In genomic region chr1:80194221-80194620, GRCh38 we compare ENCODE assay signal across 35 cellular contexts.
"Had no signal": no experiment of that assay in that cellular context is flagged by ENCODE, and none has a peak within 500 bp of the region (broad histone marks: within the 10 kb centered on the region; RNA-seq: fewer than 3 reads in every experiment).

No MANE protein-coding gene starts in this region.

- H3K27me3 ChIP-seq: adrenal gland, body of pancreas, brain microvascular endothelial cell, breast epithelium had no signal

- H3K27me3 Mint-ChIP-seq: activated B cell treated with CpG ODN at 0.5 μM for 24 hours; activated CD4-positive, alpha-beta memory T cell treated with anti-CD3 and anti-CD28 coated beads for 36 hours; activated CD4-positive, alpha-beta T cell treated with anti-CD3 and anti-CD28 coated beads, Interleukin-2, amount 10 ng/mL, durations not matched to agents 24 days and 14 days; activated CD8-positive, alpha-beta memory T cell treated with anti-CD3 and anti-CD28 coated beads, Interleukin-2, amount 10 ng/mL, durations not matched to agents 7 days and 5 days; activated naive CD4-positive, alpha-beta T cell treated with anti-CD3 and anti-CD28 coated beads, Interleukin-2, amount 10 ng/mL, durations not matched to agents 7 days and 5 days; activated naive CD8-positive, alpha-beta T cell treated with anti-CD3 and anti-CD28 coated beads for 36 hours; activated T-cell treated with anti-CD3 and anti-CD28 coated beads, Interleukin-2, amount 50 U/mL, for 24 hours had no signal

- ATAC-seq: activated CD8-positive, alpha-beta memory T cell treated with anti-CD3 and anti-CD28 coated beads, Interleukin-2, amount 10 ng/mL, durations not matched to agents 7 days and 5 days; activated CD8-positive, alpha-beta T cell treated with anti-CD3 and anti-CD28 coated beads, Interleukin-2, amount 10 ng/mL, durations not matched to agents 7 days and 5 days; activated naive CD4-positive, alpha-beta T cell treated with anti-CD3 and anti-CD28 coated beads, Interleukin-2, amount 50 U/mL, for 72 hours; body of pancreas had no signal

- H3K36me3 Mint-ChIP-seq: activated CD4-positive, alpha-beta memory T cell treated with anti-CD3 and anti-CD28 coated beads for 36 hours; activated CD8-positive, alpha-beta memory T cell treated with anti-CD3 and anti-CD28 coated beads, Interleukin-2, amount 10 ng/mL, durations not matched to agents 7 days and 5 days; activated naive CD4-positive, alpha-beta T cell treated with anti-CD3 and anti-CD28 coated beads, Interleukin-2, amount 10 ng/mL, durations not matched to agents 7 days and 5 days; activated naive CD4-positive, alpha-beta T cell treated with anti-CD3 and anti-CD28 coated beads, Interleukin-2, amount 50 U/mL, for 72 hours; activated naive CD8-positive, alpha-beta T cell treated with anti-CD3 and anti-CD28 coated beads for 36 hours had no signal

- DNase-seq: activated B cell treated with CpG ODN at 0.5 μM for 24 hours; activated CD4-positive, alpha-beta memory T cell treated with anti-CD3 and anti-CD28 coated beads for 36 hours; activated CD4-positive, alpha-beta T cell treated with anti-CD3 and anti-CD28 coated beads for 4 hours; activated CD4-positive, alpha-beta T cell treated with anti-CD3 and anti-CD28 coated beads, Interleukin-2, amount 10 ng/mL, durations not matched to agents 24 days and 14 days; activated CD4-positive, alpha-beta T cell treated with anti-CD3 and anti-CD28 coated beads, Interleukin-2, amount 50 U/mL, for 1 hour; activated CD4-positive, alpha-beta T cell treated with anti-CD3 and anti-CD28 coated beads, Interleukin-2, amount 50 U/mL, for 4 hours; activated CD4-positive, CD25-positive, alpha-beta regulatory T cell treated with anti-CD3 and anti-CD28 coated beads, Interleukin-2, amount 50 U/mL, for 72 hours; activated CD8-positive, alpha-beta memory T cell treated with anti-CD3 and anti-CD28 coated beads for 24 hours; activated CD8-positive, alpha-beta memory T cell treated with anti-CD3 and anti-CD28 coated beads, Interleukin-2, amount 10 ng/mL, durations not matched to agents 7 days and 5 days; activated CD8-positive, alpha-beta memory T cell treated with anti-CD3 and anti-CD28 coated beads, Interleukin-2, amount 50 U/mL, for 48 hours; activated CD8-positive, alpha-beta T cell treated with anti-CD3 and anti-CD28 coated beads, Interleukin-2, amount 10 ng/mL, durations not matched to agents 7 days and 5 days; activated effector memory CD4-positive, alpha-beta T cell treated with Interleukin-2 at 50 U/mL for 16 hours; activated gamma-delta T cell; activated naive CD4-positive, alpha-beta T cell treated with anti-CD3 and anti-CD28 coated beads, Interleukin-2, amount 10 ng/mL, durations not matched to agents 7 days and 5 days; activated naive CD4-positive, alpha-beta T cell treated with Interleukin-2 at 50 U/mL for 16 hours; activated naive CD8-positive, alpha-beta T cell treated with anti-CD3 and anti-CD28 coated beads for 36 hours; activated T-cell treated with anti-CD3 and anti-CD28 coated beads, Interleukin-2, amount 50 U/mL, for 24 hours; activated T-cell treated with anti-CD3 and anti-CD28 coated beads, Interleukin-2, amount 50 U/mL, for 48 hours; adrenal gland; amniotic stem cell; aorta; body of pancreas; brain microvascular endothelial cell; central memory CD4-positive, alpha-beta T cell; T-helper 2 cell; T-helper 9 cell had no signal

- FAIRE-seq: astrocyte, colon, TTC549 had no signal

- H3K9me3 ChIP-seq: adrenal gland, body of pancreas, breast epithelium had no signal

- H3K36me3 ChIP-seq: adrenal gland, brain microvascular endothelial cell, breast epithelium had no signal

- H3K4me1 Mint-ChIP-seq: activated B cell treated with CpG ODN at 0.5 μM for 24 hours; activated CD4-positive, alpha-beta T cell treated with anti-CD3 and anti-CD28 coated beads, Interleukin-2, amount 10 ng/mL, durations not matched to agents 24 days and 14 days; activated CD8-positive, alpha-beta memory T cell treated with anti-CD3 and anti-CD28 coated beads, Interleukin-2, amount 10 ng/mL, durations not matched to agents 7 days and 5 days; activated naive CD4-positive, alpha-beta T cell treated with anti-CD3 and anti-CD28 coated beads, Interleukin-2, amount 10 ng/mL, durations not matched to agents 7 days and 5 days; activated naive CD8-positive, alpha-beta T cell treated with anti-CD3 and anti-CD28 coated beads for 36 hours had no signal

- H3K4me3 ChIP-seq: adrenal gland, body of pancreas, breast epithelium had no signal

- H3K9me3 Mint-ChIP-seq: activated B cell treated with CpG ODN at 0.5 μM for 24 hours; activated CD4-positive, alpha-beta T cell treated with anti-CD3 and anti-CD28 coated beads, Interleukin-2, amount 10 ng/mL, durations not matched to agents 24 days and 14 days; activated naive CD4-positive, alpha-beta T cell treated with anti-CD3 and anti-CD28 coated beads, Interleukin-2, amount 10 ng/mL, durations not matched to agents 7 days and 5 days; activated naive CD8-positive, alpha-beta T cell treated with anti-CD3 and anti-CD28 coated beads for 36 hours; activated T-cell treated with anti-CD3 and anti-CD28 coated beads, Interleukin-2, amount 50 U/mL, for 24 hours; T-helper 1 cell treated with Interleukin-12 subunit alpha and Interleukin-12 subunit beta and Interleukin-4 antibody, amounts not matched to agents 30 μg/mL and 1 μg/mL, for 36 hours had no signal

- H3K4me3 Mint-ChIP-seq: activated B cell treated with CpG ODN at 0.5 μM for 24 hours; activated CD4-positive, alpha-beta memory T cell treated with anti-CD3 and anti-CD28 coated beads for 36 hours; activated CD4-positive, alpha-beta T cell treated with anti-CD3 and anti-CD28 coated beads, Interleukin-2, amount 10 ng/mL, durations not matched to agents 24 days and 14 days; activated CD8-positive, alpha-beta memory T cell treated with anti-CD3 and anti-CD28 coated beads, Interleukin-2, amount 10 ng/mL, durations not matched to agents 7 days and 5 days; activated CD8-positive, alpha-beta T cell treated with anti-CD3 and anti-CD28 coated beads, Interleukin-2, amount 10 ng/mL, durations not matched to agents 7 days and 5 days; activated naive CD4-positive, alpha-beta T cell treated with anti-CD3 and anti-CD28 coated beads, Interleukin-2, amount 10 ng/mL, durations not matched to agents 7 days and 5 days; activated naive CD8-positive, alpha-beta T cell treated with anti-CD3 and anti-CD28 coated beads for 36 hours; activated T-cell treated with anti-CD3 and anti-CD28 coated beads, Interleukin-2, amount 50 U/mL, for 24 hours; T-helper 1 cell treated with Interleukin-12 subunit alpha and Interleukin-12 subunit beta and Interleukin-4 antibody, amounts not matched to agents 30 μg/mL and 1 μg/mL, for 36 hours; T-helper 2 cell treated with Interferon-gamma antibody and Interleukin-4, amounts not matched to agents 5 μg/mL and 100 μg/mL, for 36 hours had no signal

- H3K27ac Mint-ChIP-seq: activated B cell treated with CpG ODN at 0.5 μM for 24 hours; activated CD4-positive, alpha-beta memory T cell treated with anti-CD3 and anti-CD28 coated beads for 36 hours; activated CD4-positive, alpha-beta T cell treated with anti-CD3 and anti-CD28 coated beads, Interleukin-2, amount 10 ng/mL, durations not matched to agents 24 days and 14 days; activated CD8-positive, alpha-beta memory T cell treated with anti-CD3 and anti-CD28 coated beads, Interleukin-2, amount 10 ng/mL, durations not matched to agents 7 days and 5 days; activated CD8-positive, alpha-beta T cell treated with anti-CD3 and anti-CD28 coated beads, Interleukin-2, amount 10 ng/mL, durations not matched to agents 7 days and 5 days; activated naive CD4-positive, alpha-beta T cell treated with anti-CD3 and anti-CD28 coated beads, Interleukin-2, amount 10 ng/mL, durations not matched to agents 7 days and 5 days; activated naive CD4-positive, alpha-beta T cell treated with anti-CD3 and anti-CD28 coated beads, Interleukin-2, amount 50 U/mL, for 72 hours; activated naive CD8-positive, alpha-beta T cell treated with anti-CD3 and anti-CD28 coated beads for 36 hours; activated T-cell treated with anti-CD3 and anti-CD28 coated beads, Interleukin-2, amount 50 U/mL, for 24 hours; activated T-helper 2 cell treated with anti-CD3 and anti-CD28 coated beads, Interferon-gamma antibody, Interleukin-2, Interleukin-4, amounts not matched to agents 10 μg/mL and 5 μg/mL and 100 μg/mL, durations not matched to agents 14 hours and 24 hours and 36 hours; T-helper 1 cell treated with Interleukin-12 subunit alpha and Interleukin-12 subunit beta and Interleukin-4 antibody, amounts not matched to agents 30 μg/mL and 1 μg/mL, for 36 hours; T-helper 2 cell treated with Interferon-gamma antibody and Interleukin-4, amounts not matched to agents 5 μg/mL and 100 μg/mL, for 36 hours had no signal

- H3K27ac ChIP-seq: adrenal gland, body of pancreas, brain microvascular endothelial cell, breast epithelium, VCaP had no signal

- H3K4me1 ChIP-seq: adrenal gland, body of pancreas, breast epithelium had no signal
